ENCODE assay signal across 11 cellular contexts in genomic region chr1:101081496-101082282, GRCh38. TPM values are rescaled to one million over a fixed set of nuclear protein-coding genes. Genes with fewer than 3 reads are reported as not detected.
DNase-seq lines count a peak whose midpoint lies in the region; ATAC-seq and TF ChIP-seq lines count a peak whose summit lies in the region.
"Had no signal": no experiment of that assay in that cellular context is flagged by ENCODE, and none has a peak within 500 bp of the region (broad histone marks: within the 10 kb centered on the region; RNA-seq: fewer than 3 reads in every experiment).

No MANE protein-coding gene starts in this region.

- H3T11ph ChIP-seq in H9 (ENCODE audit: low read length) = no peak overlapping the region

- peak; percentile 62 for DNase-seq in activated naive CD4-positive, alpha-beta T cell treated with anti-CD3 and anti-CD28 coated beads for 36 hours
- peak; percentile 3 for DNase-seq in stimulated activated CD8-positive, alpha-beta memory T cell treated with anti-CD3 and anti-CD28 coated beads, Interleukin-12 subunit alpha, Interleukin-12 subunit beta, amount 100 ng/mL, for 24 hours (ENCODE audit: extremely low read depth)
- DNase-seq in NCI-H1930 (lab: John Stamatoyannopoulos, UW) = no peak
- DNase-seq in brain microvascular endothelial cell = no peak
- DNase-seq in foreskin keratinocyte = no peak
- no peak for DNase-seq in H9
- DNase-seq: colonic mucosa, kidney glomerular epithelial cell, SHP77 had no signal

- H2BK20ac ChIP-seq in H9 (ENCODE audit: low read depth, low read length, poor library complexity, severe bottlenecking) = no peak overlapping the region

- no peak overlapping the region for H3K23ac ChIP-seq in H9 (ENCODE audit: insufficient read length, low read depth, low read length)

- H4K8ac ChIP-seq in H9 (replicated peaks; ENCODE audit: insufficient read length, low read depth, low read length) = no peak overlapping the region

- H4K20me1 ChIP-seq in H9 (ENCODE audit: control insufficient read depth, insufficient read depth, insufficient read length) = no peaks in the 10 kb centered on the region

- H3K9me3 Mint-ChIP-seq in activated naive CD4-positive, alpha-beta T cell treated with anti-CD3 and anti-CD28 coated beads for 36 hours = peaks cover 3% of the 10 kb centered on the region
- no peaks in the 10 kb centered on the region for H3K9me3 Mint-ChIP-seq in H9

- no peaks in the 10 kb centered on the region for H3K9me3 ChIP-seq in H9 (ENCODE audit: control insufficient read depth, low read depth, low read length)
- H3K9me3 ChIP-seq: colonic mucosa had no signal

- H3K36me3 ChIP-seq in brain microvascular endothelial cell (replicated peaks) = no peaks in the 10 kb centered on the region
- H3K36me3 ChIP-seq: colonic mucosa had no signal

- intact Hi-C loops in activated naive CD4-positive, alpha-beta T cell treated with anti-CD3 and anti-CD28 coated beads for 36 hours (cut with micrococcal nuclease) = loop anchor here (1.0 to 2.0 kb wide), 2 partner anchors 31 to 75 kb away; no protein-coding TSS in a partner anchor

- CTCF ChIA-PET in activated naive CD4-positive, alpha-beta T cell treated with anti-CD3 and anti-CD28 coated beads for 36 hours (lab: Charles Lee) = no interaction called here

- H4K91ac ChIP-seq in H9 (ENCODE audit: insufficient read length, low read depth, low read length) = no peak overlapping the region

- no peaks in the 10 kb centered on the region for H3K27me3 Mint-ChIP-seq in activated naive CD4-positive, alpha-beta T cell treated with anti-CD3 and anti-CD28 coated beads for 36 hours (ENCODE audit: low read depth)
- H3K27me3 Mint-ChIP-seq in H9 (ENCODE audit: low read depth) = no peaks in the 10 kb centered on the region

- H2AK5ac ChIP-seq in H9 (ENCODE audit: insufficient read length, low read length) = no peak overlapping the region

- H3K79me2 ChIP-seq in H9 (ENCODE audit: insufficient read depth, low read length) = no peaks in the 10 kb centered on the region

- H3K14ac ChIP-seq in H9 (ENCODE audit: insufficient read depth, low read length) = no peak overlapping the region

- H3K9ac ChIP-seq in H9 (ENCODE audit: extremely low read depth, insufficient read length, low read length) = no peak overlapping the region

- H3K56ac ChIP-seq in H9 (ENCODE audit: insufficient read length, low read depth, low read length) = no peak overlapping the region

- no peak overlapping the region for H3K4ac ChIP-seq in H9 (ENCODE audit: low read depth, low read length)

- H4K5ac ChIP-seq in H9 (ENCODE audit: insufficient read length, low read depth, low read length) = no peak overlapping the region

- no peak overlapping the region for H2BK120ac ChIP-seq in H9 (ENCODE audit: low read depth, low read length, poor library complexity, severe bottlenecking)

- in situ Hi-C loops in brain microvascular endothelial cell (cut with HindIII; ENCODE audit: low pct_ligation_motif_present, low sequenced_read_pairs) = no loop called here

- H3K27ac ChIP-seq in brain microvascular endothelial cell (no peak overlapping the region), foreskin keratinocyte (no peak overlapping the region), H9 (ENCODE audit: insufficient read length, low read depth, low read length) (no peak overlapping the region)
- H3K27ac ChIP-seq: colonic mucosa had no signal

- no peak overlapping the region for H2AFZ ChIP-seq in H9 (ENCODE audit: low read length)

- no peak overlapping the region for H2BK5ac ChIP-seq in H9 (ENCODE audit: insufficient read length, low read length)

- TF ChIP-seq CTCF in brain microvascular endothelial cell (IDR thresholded peaks at IDR 0.05; ENCODE audit: low read depth, low read length, missing control alignments) (no peak), foreskin keratinocyte (conservative IDR thresholded peaks at IDR 0.05) (no peak), H9 (conservative IDR thresholded peaks at IDR 0.05) (no peak)

- H3K27me3 ChIP-seq in brain microvascular endothelial cell (replicated peaks) (no peaks in the 10 kb centered on the region), foreskin keratinocyte (no peaks in the 10 kb centered on the region), H9 (ENCODE audit: insufficient read depth, low read length) (no peaks in the 10 kb centered on the region)
- H3K27me3 ChIP-seq: colonic mucosa had no signal

- peak overlapping the region; percentile 48 for H3K27ac Mint-ChIP-seq in activated naive CD4-positive, alpha-beta T cell treated with anti-CD3 and anti-CD28 coated beads for 36 hours
- peak overlapping the region in 1 of 3 experiments; percentile 40; a peak in 1 of 7 replicates for H3K27ac Mint-ChIP-seq in H9

- ATAC-seq in GM19395 (IDR thresholded peaks at IDR 0.05; ENCODE audit: unreplicated experiment) = peak; percentile 88
- peak; percentile 60 for ATAC-seq in HG03469 (IDR thresholded peaks at IDR 0.05; ENCODE audit: unreplicated experiment)
- ATAC-seq in foreskin keratinocyte = no peak

- no peaks in the 10 kb centered on the region for H3K79me1 ChIP-seq in H9 (ENCODE audit: insufficient read depth, low read depth, low read length, poor library complexity, severe bottlenecking)

- no peak overlapping the region for H3K18ac ChIP-seq in H9 (ENCODE audit: insufficient read length, low read depth, low read length)

- no peaks in the 10 kb centered on the region for H3K4me1 ChIP-seq in foreskin keratinocyte
- no peaks in the 10 kb centered on the region for H3K4me1 ChIP-seq in H9 (ENCODE audit: insufficient read depth, low read length)
- H3K4me1 ChIP-seq: colonic mucosa had no signal

- H2BK15ac ChIP-seq in H9 (ENCODE audit: low read depth, low read length) = no peak overlapping the region

- H3K4me3 ChIP-seq in brain microvascular endothelial cell (ENCODE audit: low read depth, low read length) = no peak overlapping the region
- H3K4me3 ChIP-seq: colonic mucosa had no signal

- H3K23me2 ChIP-seq in H9 (ENCODE audit: insufficient read length, low read depth, low read length, poor library complexity, severe bottlenecking) = no peaks in the 10 kb centered on the region

- H2BK12ac ChIP-seq in H9 (ENCODE audit: insufficient read length, low read depth, low read length) = no peak overlapping the region

- H3K4me1 Mint-ChIP-seq in activated naive CD4-positive, alpha-beta T cell treated with anti-CD3 and anti-CD28 coated beads for 36 hours (ENCODE audit: low read depth) = peaks cover 26% of the 10 kb centered on the region
- peaks cover 2 to 3% of the 10 kb centered on the region in 2 experiments; a peak in 2 of 4 replicates for H3K4me1 Mint-ChIP-seq in H9

- H3K4me3 Mint-ChIP-seq in activated naive CD4-positive, alpha-beta T cell treated with anti-CD3 and anti-CD28 coated beads for 36 hours = peak overlapping the region; percentile 10
- no peak overlapping the region for H3K4me3 Mint-ChIP-seq in H9

- WGBS in H9 (ENCODE audit: extremely low coverage, insufficient read length, low lambda C conversion rate) = no CpG with 5 or more reads among the region's 8 CpGs

- peaks cover 35% of the 10 kb centered on the region for H3K36me3 Mint-ChIP-seq in activated naive CD4-positive, alpha-beta T cell treated with anti-CD3 and anti-CD28 coated beads for 36 hours (ENCODE audit: low read depth)
- H3K36me3 Mint-ChIP-seq in H9 (ENCODE audit: insufficient read depth in 1 of 3, low read depth in 3 of 3) = no peaks in the 10 kb centered on the region

- H3K4me2 ChIP-seq in H9 (ENCODE audit: insufficient read depth, insufficient read length, low read length) = no peak overlapping the region

RNA-seq across cellular contexts. Expression of gene DPH5, which starts 56.1 kb away (rescaled TPM):
- 10 to 100 TPM; 61.7 to 66.3 TPM for total RNA-seq in activated naive CD4-positive, alpha-beta T cell treated with anti-CD3 and anti-CD28 coated beads for 36 hours
- total RNA-seq in foreskin keratinocyte (43.1 and 46.8 TPM in 2 replicates), H9 (2021) (49.4 and 51.7 TPM in 2 replicates)
- polyA plus RNA-seq in foreskin keratinocyte = 42.3 and 52.6 TPM in 2 replicates

Comparison
In these comparisons a context has a peak if more than half of its experiments do, and no peak if none do; other contexts are left out.
1. DNase-seq: peak in activated naive CD4-positive, alpha-beta T cell treated with anti-CD3 and anti-CD28 coated beads for 36 hours (single experiment) and stimulated activated CD8-positive, alpha-beta memory T cell treated with anti-CD3 and anti-CD28 coated beads, Interleukin-12 subunit alpha, Interleukin-12 subunit beta, amount 100 ng/mL, for 24 hours (single experiment); none in NCI-H1930 (0 of 2), brain microvascular endothelial cell (single experiment), foreskin keratinocyte (0 of 2) and H9 (single experiment).